Comparison of ENCODE assay signal across 29 cellular contexts in genomic region chr2:100391735-100392515, GRCh38. TPM values are rescaled to one million over a fixed set of nuclear protein-coding genes. Genes with fewer than 3 reads are reported as not detected.
A peak's percentile ranks its signal among the peaks of the same experiment; 100 is the strongest.
DNase-seq lines count a peak whose midpoint lies in the region; ATAC-seq and TF ChIP-seq lines count a peak whose summit lies in the region.
"Had no signal": no experiment of that assay in that cellular context is flagged by ENCODE, and none has a peak within 500 bp of the region (broad histone marks: within the 10 kb centered on the region; RNA-seq: fewer than 3 reads in every experiment).

No MANE protein-coding gene starts in this region.

- no peaks in the 10 kb centered on the region for H3K9me3 Mint-ChIP-seq in activated CD4-positive, alpha-beta memory T cell treated with anti-CD3 and anti-CD28 coated beads for 36 hours
- H3K9me3 Mint-ChIP-seq: activated naive CD4-positive, alpha-beta T cell treated with anti-CD3 and anti-CD28 coated beads, Interleukin-2, amount 50 U/mL, for 72 hours; activated T-cell treated with anti-CD3 and anti-CD28 coated beads, Interleukin-2, amount 50 U/mL, for 72 hours; stimulated activated effector memory CD8-positive, alpha-beta T cell treated with anti-CD3 and anti-CD28 coated beads, Interleukin-12 subunit alpha, Interleukin-12 subunit beta, amount 100 ng/mL, for 72 hours; T-helper 1 cell treated with Interleukin-12 subunit alpha and Interleukin-12 subunit beta and Interleukin-4 antibody, amounts not matched to agents 30 μg/mL and 1 μg/mL, for 36 hours had no signal

- peaks cover 0 to 7% (median 0%) of the 10 kb centered on the region in 9 donors for H3K4me1 ChIP-seq in heart right ventricle
- H3K4me1 ChIP-seq: Caco-2, lower lobe of right lung, uterus had no signal

- in situ Hi-C loops in KBM-7 (cut with MboI; ENCODE audit: low pct_unique_long_range_greater_than_20kb, low sequenced_read_pairs): no loop called here

- no peak overlapping the region for H3K4me3 Mint-ChIP-seq in activated CD4-positive, alpha-beta memory T cell treated with anti-CD3 and anti-CD28 coated beads for 36 hours
- H3K4me3 Mint-ChIP-seq: activated CD4-positive, alpha-beta T cell treated with anti-CD3 and anti-CD28 coated beads for 36 hours; activated T-cell treated with anti-CD3 and anti-CD28 coated beads, Interleukin-2, amount 50 U/mL, for 72 hours; stimulated activated effector memory CD8-positive, alpha-beta T cell treated with anti-CD3 and anti-CD28 coated beads, Interleukin-12 subunit alpha, Interleukin-12 subunit beta, amount 100 ng/mL, for 72 hours; T-helper 1 cell treated with Interleukin-12 subunit alpha and Interleukin-12 subunit beta and Interleukin-4 antibody, amounts not matched to agents 30 μg/mL and 1 μg/mL, for 36 hours had no signal

- peaks cover 0 to 54% (median 12%) of the 10 kb centered on the region in 9 donors for H3K36me3 ChIP-seq in heart right ventricle
- H3K36me3 ChIP-seq: uterus had no signal

- no peaks in the 10 kb centered on the region for H3K9me3 ChIP-seq in heart right ventricle
- H3K9me3 ChIP-seq: BLaER1, Caco-2, lower lobe of right lung, thoracic aorta, uterus had no signal

- no peak overlapping the region for H3K27ac Mint-ChIP-seq in activated CD4-positive, alpha-beta memory T cell treated with anti-CD3 and anti-CD28 coated beads for 36 hours
- H3K27ac Mint-ChIP-seq: activated CD4-positive, alpha-beta T cell treated with anti-CD3 and anti-CD28 coated beads for 36 hours; activated T-cell treated with anti-CD3 and anti-CD28 coated beads, Interleukin-2, amount 50 U/mL, for 72 hours; stimulated activated effector memory CD8-positive, alpha-beta T cell treated with anti-CD3 and anti-CD28 coated beads, Interleukin-12 subunit alpha, Interleukin-12 subunit beta, amount 100 ng/mL, for 72 hours; T-helper 1 cell treated with Interleukin-12 subunit alpha and Interleukin-12 subunit beta and Interleukin-4 antibody, amounts not matched to agents 30 μg/mL and 1 μg/mL, for 36 hours had no signal

- ATAC-seq in heart right ventricle: peak; percentile 4 to 88 (median 78)
- ATAC-seq: activated CD4-positive, alpha-beta T cell treated with anti-CD3 and anti-CD28 coated beads for 36 hours; activated naive CD4-positive, alpha-beta T cell treated with anti-CD3 and anti-CD28 coated beads, Interleukin-2, amount 50 U/mL, for 72 hours; activated T-cell treated with anti-CD3 and anti-CD28 coated beads, Interleukin-2, amount 50 U/mL, for 72 hours; HCT116; stimulated activated effector memory CD8-positive, alpha-beta T cell treated with anti-CD3 and anti-CD28 coated beads, Interleukin-12 subunit alpha, Interleukin-12 subunit beta, amount 100 ng/mL, for 72 hours had no signal

- TF ChIP-seq CTCF in C4-2B (conservative IDR thresholded peaks at IDR 0.05) (no peak), heart right ventricle (IDR thresholded peaks at IDR 0.05) (no peak)

- no peaks in the 10 kb centered on the region for H3K27me3 Mint-ChIP-seq in activated CD4-positive, alpha-beta memory T cell treated with anti-CD3 and anti-CD28 coated beads for 36 hours
- H3K27me3 Mint-ChIP-seq: activated CD4-positive, alpha-beta T cell treated with anti-CD3 and anti-CD28 coated beads for 36 hours had no signal

- H3K4me1 Mint-ChIP-seq in activated CD4-positive, alpha-beta memory T cell treated with anti-CD3 and anti-CD28 coated beads for 36 hours (ENCODE audit: low read depth): no peaks in the 10 kb centered on the region
- H3K4me1 Mint-ChIP-seq: activated CD4-positive, alpha-beta T cell treated with anti-CD3 and anti-CD28 coated beads for 36 hours; stimulated activated effector memory CD8-positive, alpha-beta T cell treated with anti-CD3 and anti-CD28 coated beads, Interleukin-12 subunit alpha, Interleukin-12 subunit beta, amount 100 ng/mL, for 72 hours had no signal

- whole genome bisulfite sequencing in heart right ventricle, 2 donors: 87% methylated on average over 23 of the region's 23 CpGs

- POLR2A ChIA-PET in activated CD4-positive, alpha-beta memory T cell treated with anti-CD3 and anti-CD28 coated beads for 36 hours (lab: Charles Lee): no interaction called here

- no peak overlapping the region for H3K4me3 ChIP-seq in heart right ventricle
- H3K4me3 ChIP-seq: BLaER1, hepatocyte, lower lobe of right lung, smooth muscle cell, thoracic aorta, uterus had no signal

- no peaks in the 10 kb centered on the region for H3K36me3 Mint-ChIP-seq in activated CD4-positive, alpha-beta memory T cell treated with anti-CD3 and anti-CD28 coated beads for 36 hours
- H3K36me3 Mint-ChIP-seq: activated naive CD4-positive, alpha-beta T cell treated with anti-CD3 and anti-CD28 coated beads, Interleukin-2, amount 50 U/mL, for 72 hours; stimulated activated effector memory CD8-positive, alpha-beta T cell treated with anti-CD3 and anti-CD28 coated beads, Interleukin-12 subunit alpha, Interleukin-12 subunit beta, amount 100 ng/mL, for 72 hours had no signal

- H3K27ac ChIP-seq in C4-2B (peak overlapping the region; percentile 8; the same call in 1 of the 2 replicates), heart right ventricle (no peak overlapping the region)
- H3K27ac ChIP-seq: BLaER1, hepatocyte, HL-60, lower lobe of right lung, thoracic aorta, uterus had no signal

- intact Hi-C loops in heart right ventricle (cut with DNase I): no loop called here
- intact Hi-C loops in activated CD4-positive, alpha-beta memory T cell treated with anti-CD3 and anti-CD28 coated beads for 36 hours (cut with micrococcal nuclease): no loop called here

- no peaks in the 10 kb centered on the region for H3K27me3 ChIP-seq in heart right ventricle
- H3K27me3 ChIP-seq: BLaER1, hepatocyte, uterus had no signal

- DNase-seq in amygdala (lab: John Stamatoyannopoulos, UW): peak in 33 of 56 donors; percentile 11 to 65 (median 39)
- DNase-seq in heart right ventricle: peak; percentile 24 to 38
- DNase-seq in pons (ENCODE audit: low spot score): peak; percentile 34
- DNase-seq in KBM-7: no peak
- no peak for DNase-seq in NCI-H524 (lab: John Stamatoyannopoulos, UW)
- DNase-seq in MV-4-11 (lab: John Stamatoyannopoulos, UW): no peak
- DNase-seq in activated CD4-positive, alpha-beta memory T cell treated with anti-CD3 and anti-CD28 coated beads for 36 hours: no peak
- DNase-seq: ACHN; activated CD4-positive, alpha-beta T cell treated with anti-CD3 and anti-CD28 coated beads for 36 hours; activated T-cell treated with anti-CD3 and anti-CD28 coated beads, Interleukin-2, amount 50 U/mL, for 72 hours; Caco-2; DND-41; effector memory CD4-positive, alpha-beta T cell; erythroblast; foreskin fibroblast; lower lobe of right lung; NCI-H1048; NCI-H1694 treated with DMSO at 0.1 percent for 48 hours; uterus had no signal

- CTCF ChIA-PET in activated CD4-positive, alpha-beta memory T cell treated with anti-CD3 and anti-CD28 coated beads for 36 hours (lab: Charles Lee): interaction anchor here (1.2 to 1.9 kb wide), 2 partner anchors 10 to 130 kb away, joined by 5 to 8 read pairs; no protein-coding TSS in a partner anchor

RNA-seq across cellular contexts. Expression of gene CHST10, which starts 25.5 kb away (rescaled TPM):
- total RNA-seq in heart right ventricle: 10 to 100 TPM in 4 of 10 donors, 1 to 10 TPM in 6; 6.2 to 11.8 (median 9.5) TPM
- 1 to 10 TPM; 5.1 to 7.3 TPM for polyA plus RNA-seq in heart right ventricle
- total RNA-seq in activated CD4-positive, alpha-beta memory T cell treated with anti-CD3 and anti-CD28 coated beads for 36 hours: 1 to 10 TPM; 3.6 to 4.7 TPM
- total RNA-seq: Caco-2 had no signal

Comparison
In these comparisons a context has a peak if more than half of its experiments do, and no peak if none do; other contexts are left out.
1. DNase-seq: peak in amygdala (33 of 56), heart right ventricle (2 of 2) and pons (single experiment); none in KBM-7 (single experiment), NCI-H524 (0 of 2), MV-4-11 (single experiment) and activated CD4-positive, alpha-beta memory T cell treated with anti-CD3 and anti-CD28 coated beads for 36 hours (single experiment).